Comparison of ENCODE assay signal across 1 cellular context in genomic region chr10:89373916-89374711, GRCh38.
TF ChIP-seq lines count a peak whose summit lies in the region.

No MANE protein-coding gene starts in this region.

TF ChIP-seq in SK-N-SH, 30 proteins besides CTCF, POLR2A, EP300 and RAD21 (continued from another document):
- TF ChIP-seq REST (IDR thresholded peaks at IDR 0.05; ENCODE audit: low read depth, low read length) (no peak), FOSL2 (IDR thresholded peaks at IDR 0.05; ENCODE audit: borderline replicate concordance, low read depth) (no peak), TEAD4 (IDR thresholded peaks at IDR 0.05; ENCODE audit: borderline replicate concordance, insufficient read depth) (no peak), MAX (IDR thresholded peaks at IDR 0.05; ENCODE audit: low read depth) (no peak), MXI1 (IDR thresholded peaks at IDR 0.05; ENCODE audit: low read depth, low read length) (peak; percentile 43; the same call in 1 of the 2 replicates), GATA2 (CRISPR knock-in tag; IDR thresholded peaks at IDR 0.05) (no peak), POLR2AphosphoS5 (IDR thresholded peaks at IDR 0.05; ENCODE audit: low read depth, low read length) (no peak), RFX5 (IDR thresholded peaks at IDR 0.05; ENCODE audit: low read length) (no peak), FOXM1 (IDR thresholded peaks at IDR 0.05; ENCODE audit: low read depth) (no peak), RCOR1 (IDR thresholded peaks at IDR 0.05; ENCODE audit: low read length) (no peak), NRF1 (IDR thresholded peaks at IDR 0.05; ENCODE audit: low read depth, low read length) (no peak), TAF1 (IDR thresholded peaks at IDR 0.05; ENCODE audit: borderline replicate concordance, low read depth, low read length) (no peak), MEF2A (IDR thresholded peaks at IDR 0.05; ENCODE audit: borderline replicate concordance, low read depth) (no peak), USF1 (IDR thresholded peaks at IDR 0.05; ENCODE audit: borderline replicate concordance, low read depth) (peak; percentile 22; the same call in 1 of the 2 replicates), SMC3 (IDR thresholded peaks at IDR 0.05; ENCODE audit: low read depth, low read length) (0 out of 2 replicates have a peak, but pooled peaks have one; percentile 6), PBX3 (IDR thresholded peaks at IDR 0.05) (0 out of 2 replicates have a peak, but pooled peaks have one; percentile 11), CHD2 (IDR thresholded peaks at IDR 0.05; ENCODE audit: low read length, partially characterized antibody) (no peak), ELF1 (IDR thresholded peaks at IDR 0.05) (no peak)
